5 cellular contexts compared by ENCODE assay signal in the genomic region with DNA sequence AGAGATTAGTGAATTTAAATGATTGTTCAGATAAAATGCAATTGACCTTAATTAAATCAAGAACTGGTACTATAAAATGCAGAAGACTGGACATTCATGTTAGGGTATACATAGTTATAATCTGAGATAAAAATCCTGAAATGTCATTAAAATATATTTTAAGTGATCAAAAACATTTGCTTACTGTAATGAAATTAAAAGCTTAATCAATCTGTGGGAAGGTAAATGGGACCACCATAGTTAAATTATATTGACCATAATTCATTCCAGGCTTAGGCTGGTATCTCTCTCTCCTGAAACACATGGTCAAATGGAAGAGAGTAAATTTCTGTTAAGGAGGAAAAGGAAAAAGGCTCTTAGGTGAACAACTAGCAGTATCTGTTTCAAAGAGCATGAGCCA.
"Had no signal": no experiment of that assay in that cellular context is flagged by ENCODE, and none has a peak within 500 bp of the region (broad histone marks: within the 10 kb centered on the region; RNA-seq: fewer than 3 reads in every experiment).

No MANE protein-coding gene starts in this region.

- H2AFZ ChIP-seq: GM23338 had no signal

- H3K4me3 Mint-ChIP-seq: GM23338, H9 had no signal

- H3K4me2 ChIP-seq: GM23338 had no signal

- H3K9me3 Mint-ChIP-seq: GM23338 had no signal

- H3K27ac Mint-ChIP-seq: GM23338, H9 had no signal

- H3K4me3 ChIP-seq: GM23338, K562 had no signal

- ATAC-seq: GM23338, K562 had no signal

- DNase-seq: H9, HCEC 1CT, IMR-90 had no signal
